ENCODE assay signal across 20 cellular contexts in the genomic region with DNA sequence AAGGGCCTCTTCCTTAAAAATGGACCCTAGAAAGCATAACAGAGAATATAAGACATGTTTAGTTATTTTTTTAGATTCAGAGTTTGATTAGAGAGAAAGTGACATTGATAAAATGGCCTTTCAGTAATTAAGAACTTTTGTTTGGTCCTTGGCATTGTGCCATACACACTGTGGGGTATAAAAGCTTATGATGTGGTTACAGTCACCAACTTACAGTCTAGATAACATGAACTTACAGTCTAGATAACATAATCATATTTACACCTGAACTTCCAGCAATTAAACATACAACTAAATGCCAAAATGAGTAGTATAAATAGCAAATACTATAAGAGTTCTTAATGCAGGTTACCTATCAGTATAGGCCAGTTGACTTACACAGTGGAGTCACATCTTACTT. TPM values are rescaled to one million over a fixed set of nuclear protein-coding genes. Genes with fewer than 3 reads are reported as not detected.
"Had no signal": no experiment of that assay in that cellular context is flagged by ENCODE, and none has a peak within 500 bp of the region (broad histone marks: within the 10 kb centered on the region; RNA-seq: fewer than 3 reads in every experiment).

No MANE protein-coding gene starts in this region.

- ATAC-seq: activated naive CD4-positive, alpha-beta T cell treated with anti-CD3 and anti-CD28 coated beads, Interleukin-2, amount 50 U/mL, for 72 hours; activated T-helper 17 cell treated with anti-CD3 and anti-CD28 coated beads, Interleukin-2, amount 50 U/mL, for 72 hours; left lobe of liver; natural killer cell; sciatic nerve; stimulated activated memory B cell treated with anti-CD40 and anti-IgM and Interleukin-4, amounts not matched to agents 10 μg/mL and 1 μg/mL and 100 μg/mL, for 72 hours; WTC11 had no signal

- H3K36me3 ChIP-seq: heart right ventricle, stomach, vagina had no signal

- H3K9me3 ChIP-seq: heart right ventricle, stomach, vagina had no signal

- DNase-seq: activated T-cell treated with anti-CD3 and anti-CD28 coated beads, Interleukin-2, amount 50 U/mL, for 1 hour; aorta; effector CD8-positive, alpha-beta T cell; erythroblast; heart right ventricle; islet precursor cell; midbrain; natural killer cell; small intestine; stimulated activated CD4-positive, alpha-beta T cell treated with anti-CD3 and anti-CD28 coated beads, Interleukin-15, amount 100 ng/mL, for 24 hours; stomach; trophoblast cell had no signal

- H3K27ac ChIP-seq: stomach, vagina had no signal

- H3K4me1 ChIP-seq: vagina had no signal

- H3K27me3 ChIP-seq: heart right ventricle, stomach, vagina had no signal

- H3K4me3 ChIP-seq: heart right ventricle, lung, stomach, vagina had no signal

RNA-seq across cellular contexts. Expression of gene EFEMP1, which starts 25.6 kb away (rescaled TPM):
- total RNA-seq: activated naive CD4-positive, alpha-beta T cell treated with anti-CD3 and anti-CD28 coated beads, Interleukin-2, amount 50 U/mL, for 72 hours; activated T-helper 17 cell treated with anti-CD3 and anti-CD28 coated beads, Interleukin-2, amount 50 U/mL, for 72 hours; natural killer cell had no signal
